ENCODE assay signal across 1 cellular context in genomic region chr5:96809898-96810297, GRCh38.
TF ChIP-seq lines count a peak whose summit lies in the region.

No MANE protein-coding gene starts in this region.

TF ChIP-seq in GM23338, 12 proteins besides CTCF, POLR2A, EP300 and RAD21 (continued from another document):
- TF ChIP-seq, protein P1, sequence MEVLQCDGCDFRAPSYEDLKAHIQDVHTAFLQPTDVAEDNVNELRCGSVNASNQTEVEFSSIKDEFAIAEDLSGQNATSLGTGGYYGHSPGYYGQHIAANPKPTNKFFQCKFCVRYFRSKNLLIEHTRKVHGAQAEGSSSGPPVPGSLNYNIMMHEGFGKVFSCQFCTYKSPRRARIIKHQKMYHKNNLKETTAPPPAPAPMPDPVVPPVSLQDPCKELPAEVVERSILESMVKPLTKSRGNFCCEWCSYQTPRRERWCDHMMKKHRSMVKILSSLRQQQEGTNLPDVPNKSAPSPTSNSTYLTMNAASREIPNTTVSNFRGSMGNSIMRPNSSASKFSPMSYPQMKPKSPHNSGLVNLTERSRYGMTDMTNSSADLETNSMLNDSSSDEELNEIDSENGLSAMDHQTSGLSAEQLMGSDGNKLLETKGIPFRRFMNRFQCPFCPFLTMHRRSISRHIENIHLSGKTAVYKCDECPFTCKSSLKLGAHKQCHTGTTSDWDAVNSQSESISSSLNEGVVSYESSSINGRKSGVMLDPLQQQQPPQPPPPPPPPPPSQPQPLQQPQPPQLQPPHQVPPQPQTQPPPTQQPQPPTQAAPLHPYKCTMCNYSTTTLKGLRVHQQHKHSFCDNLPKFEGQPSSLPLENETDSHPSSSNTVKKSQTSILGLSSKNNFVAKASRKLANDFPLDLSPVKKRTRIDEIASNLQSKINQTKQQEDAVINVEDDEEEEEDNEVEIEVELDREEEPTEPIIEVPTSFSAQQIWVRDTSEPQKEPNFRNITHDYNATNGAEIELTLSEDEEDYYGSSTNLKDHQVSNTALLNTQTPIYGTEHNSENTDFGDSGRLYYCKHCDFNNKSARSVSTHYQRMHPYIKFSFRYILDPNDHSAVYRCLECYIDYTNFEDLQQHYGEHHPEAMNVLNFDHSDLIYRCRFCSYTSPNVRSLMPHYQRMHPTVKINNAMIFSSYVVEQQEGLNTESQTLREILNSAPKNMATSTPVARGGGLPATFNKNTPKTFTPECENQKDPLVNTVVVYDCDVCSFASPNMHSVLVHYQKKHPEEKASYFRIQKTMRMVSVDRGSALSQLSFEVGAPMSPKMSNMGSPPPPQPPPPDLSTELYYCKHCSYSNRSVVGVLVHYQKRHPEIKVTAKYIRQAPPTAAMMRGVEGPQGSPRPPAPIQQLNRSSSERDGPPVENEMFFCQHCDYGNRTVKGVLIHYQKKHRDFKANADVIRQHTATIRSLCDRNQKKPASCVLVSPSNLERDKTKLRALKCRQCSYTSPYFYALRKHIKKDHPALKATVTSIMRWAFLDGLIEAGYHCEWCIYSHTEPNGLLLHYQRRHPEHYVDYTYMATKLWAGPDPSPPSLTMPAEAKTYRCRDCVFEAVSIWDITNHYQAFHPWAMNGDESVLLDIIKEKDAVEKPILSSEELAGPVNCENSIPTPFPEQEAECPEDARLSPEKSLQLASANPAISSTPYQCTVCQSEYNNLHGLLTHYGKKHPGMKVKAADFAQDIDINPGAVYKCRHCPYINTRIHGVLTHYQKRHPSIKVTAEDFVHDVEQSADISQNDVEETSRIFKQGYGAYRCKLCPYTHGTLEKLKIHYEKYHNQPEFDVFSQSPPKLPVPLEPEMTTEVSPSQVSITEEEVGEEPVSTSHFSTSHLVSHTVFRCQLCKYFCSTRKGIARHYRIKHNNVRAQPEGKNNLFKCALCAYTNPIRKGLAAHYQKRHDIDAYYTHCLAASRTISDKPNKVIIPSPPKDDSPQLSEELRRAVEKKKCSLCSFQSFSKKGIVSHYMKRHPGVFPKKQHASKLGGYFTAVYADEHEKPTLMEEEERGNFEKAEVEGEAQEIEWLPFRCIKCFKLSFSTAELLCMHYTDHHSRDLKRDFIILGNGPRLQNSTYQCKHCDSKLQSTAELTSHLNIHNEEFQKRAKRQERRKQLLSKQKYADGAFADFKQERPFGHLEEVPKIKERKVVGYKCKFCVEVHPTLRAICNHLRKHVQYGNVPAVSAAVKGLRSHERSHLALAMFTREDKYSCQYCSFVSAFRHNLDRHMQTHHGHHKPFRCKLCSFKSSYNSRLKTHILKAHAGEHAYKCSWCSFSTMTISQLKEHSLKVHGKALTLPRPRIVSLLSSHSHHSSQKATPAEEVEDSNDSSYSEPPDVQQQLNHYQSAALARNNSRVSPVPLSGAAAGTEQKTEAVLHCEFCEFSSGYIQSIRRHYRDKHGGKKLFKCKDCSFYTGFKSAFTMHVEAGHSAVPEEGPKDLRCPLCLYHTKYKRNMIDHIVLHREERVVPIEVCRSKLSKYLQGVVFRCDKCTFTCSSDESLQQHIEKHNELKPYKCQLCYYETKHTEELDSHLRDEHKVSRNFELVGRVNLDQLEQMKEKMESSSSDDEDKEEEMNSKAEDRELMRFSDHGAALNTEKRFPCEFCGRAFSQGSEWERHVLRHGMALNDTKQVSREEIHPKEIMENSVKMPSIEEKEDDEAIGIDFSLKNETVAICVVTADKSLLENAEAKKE (CRISPR knock-in tag; IDR thresholded peaks at IDR 0.05) = no peak
